ENCODE assay signal across 12 cellular contexts in the genomic region with DNA sequence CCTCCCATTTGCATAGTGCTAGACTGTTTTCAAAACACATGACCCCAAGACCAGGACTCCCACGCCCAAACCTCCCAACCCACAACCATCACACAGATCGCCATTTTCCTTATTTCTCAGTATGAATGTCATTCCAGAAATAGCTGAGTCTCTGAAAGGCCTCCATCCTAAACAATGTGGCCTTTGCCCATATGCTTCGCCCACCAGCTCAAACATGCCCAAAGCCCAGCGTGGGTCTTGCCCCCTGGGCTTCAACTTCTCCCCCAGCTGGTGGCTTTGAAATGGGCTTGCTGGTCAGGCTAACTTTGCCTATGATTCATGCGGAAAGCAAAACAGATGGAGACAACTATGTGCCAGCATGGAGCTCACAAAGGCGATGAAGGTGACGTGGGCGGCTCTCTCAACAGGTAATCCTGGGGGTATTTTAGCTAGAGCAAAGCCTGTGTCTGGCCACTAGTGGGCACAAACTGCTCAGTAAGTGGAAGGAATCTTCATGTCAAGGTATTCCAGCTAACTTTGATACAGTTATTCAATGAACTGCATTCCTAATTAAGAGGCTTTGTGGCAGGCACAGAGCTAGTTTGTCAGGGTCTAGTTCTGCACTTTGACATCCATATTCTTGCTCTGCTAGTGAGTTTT. TPM values are rescaled to one million over a fixed set of nuclear protein-coding genes. Genes with fewer than 3 reads are reported as not detected.
DNase-seq lines count a peak whose midpoint lies in the region; ATAC-seq and TF ChIP-seq lines count a peak whose summit lies in the region.
"Had no signal": no experiment of that assay in that cellular context is flagged by ENCODE, and none has a peak within 500 bp of the region (broad histone marks: within the 10 kb centered on the region; RNA-seq: fewer than 3 reads in every experiment).

No MANE protein-coding gene starts in this region.

- H3K4me1 Mint-ChIP-seq in T-helper 17 cell: no peaks in the 10 kb centered on the region
- H3K4me1 Mint-ChIP-seq: naive B cell had no signal

- no peak overlapping the region for H3K27ac Mint-ChIP-seq in T-helper 17 cell
- H3K27ac Mint-ChIP-seq: naive B cell had no signal

- H3K27me3 ChIP-seq in heart left ventricle: no peaks in the 10 kb centered on the region
- no peaks in the 10 kb centered on the region for H3K27me3 ChIP-seq in adrenal gland
- no peaks in the 10 kb centered on the region for H3K27me3 ChIP-seq in right cardiac atrium (ENCODE audit: control insufficient read depth, insufficient read depth)
- H3K27me3 ChIP-seq in tibial nerve: no peaks in the 10 kb centered on the region
- H3K27me3 ChIP-seq: BLaER1 treated with 17β-estradiol and CSF1 and Interleukin-3, amounts not matched to agents 10 nM and 100 nM; SJSA1 had no signal

- H3K27ac ChIP-seq in heart left ventricle: peak overlapping the region in 11 of 12 donors; percentile 43 to 81 (median 65)
- peak overlapping the region in 3 of 5 donors; percentile 41 to 55 (median 42) for H3K27ac ChIP-seq in adrenal gland
- peak overlapping the region; percentile 69 for H3K27ac ChIP-seq in right cardiac atrium (ENCODE audit: low read length)
- H3K27ac ChIP-seq in tibial nerve: peak overlapping the region in 2 of 4 donors; percentile 55 to 100
- H3K27ac ChIP-seq: BLaER1 treated with 17β-estradiol and CSF1 and Interleukin-3, amounts not matched to agents 10 nM and 100 nM; SJSA1 had no signal

- no peak overlapping the region for H3K4me3 Mint-ChIP-seq in T-helper 17 cell
- H3K4me3 Mint-ChIP-seq: naive B cell had no signal

- ATAC-seq in heart left ventricle (no peak), left ventricle myocardium superior (no peak), right cardiac atrium (no peak), T-helper 17 cell (no peak)
- ATAC-seq: esophagus mucosa had no signal

- no peak overlapping the region for H3K4me3 ChIP-seq in heart left ventricle
- no peak overlapping the region for H3K4me3 ChIP-seq in adrenal gland
- H3K4me3 ChIP-seq in right cardiac atrium (ENCODE audit: low read length): no peak overlapping the region
- peak overlapping the region in 1 of 4 donors; percentile 33 for H3K4me3 ChIP-seq in tibial nerve
- H3K4me3 ChIP-seq: BLaER1 treated with 17β-estradiol and CSF1 and Interleukin-3, amounts not matched to agents 10 nM and 100 nM; SJSA1 had no signal

- intact Hi-C loops in heart left ventricle (cut with DNase I): no loop called here
- intact Hi-C loops in left ventricle myocardium superior (cut with micrococcal nuclease): no loop called here
- intact Hi-C loops in adrenal gland (cut with DNase I): no loop called here
- intact Hi-C loops in right cardiac atrium (cut with DNase I): no loop called here

- DNase-seq in heart left ventricle (no peak), left ventricle myocardium superior (no peak), adrenal gland (no peak), right cardiac atrium (no peak), tibial nerve (ENCODE audit: low spot score in 2 of 2) (no peak), T-helper 17 cell (no peak), OCI-M2 (lab: John Stamatoyannopoulos, UW; ENCODE audit: unreplicated experiment) (no peak)
- no peak for DNase-seq in stimulated activated CD4-positive, alpha-beta T cell treated with anti-CD3 and anti-CD28 coated beads, Interleukin-2, amount 100 ng/mL, for 48 hours
- DNase-seq: naive B cell had no signal

- peaks cover 0 to 79% (median 55%) of the 10 kb centered on the region in 9 donors for H3K36me3 ChIP-seq in heart left ventricle
- peaks cover 0 to 27% of the 10 kb centered on the region in 2 donors for H3K36me3 ChIP-seq in adrenal gland (replicated peaks in 1 of 2)
- peaks cover 0 to 76% (median 0%) of the 10 kb centered on the region in 3 donors for H3K36me3 ChIP-seq in tibial nerve

- H3K9me3 ChIP-seq in heart left ventricle (peaks cover 0 to 4% (median 0%) of the 10 kb centered on the region in 12 donors), adrenal gland (replicated peaks in 1 of 3) (peaks cover 0 to 2% (median 0%) of the 10 kb centered on the region in 3 donors), right cardiac atrium (ENCODE audit: control insufficient read depth, low read length) (no peaks in the 10 kb centered on the region), tibial nerve (peaks cover 0 to under 1% (median 0%) of the 10 kb centered on the region in 4 donors), T-helper 17 cell (ENCODE audit: control insufficient read depth, low read length, poor library complexity, severe bottlenecking) (no peaks in the 10 kb centered on the region)
- H3K9me3 ChIP-seq: SJSA1 had no signal

- H3K4me1 ChIP-seq in heart left ventricle: peaks cover 5 to 84% (median 69%) of the 10 kb centered on the region in 12 donors
- H3K4me1 ChIP-seq in adrenal gland (replicated peaks in 1 of 2): peaks cover 10 to 27% of the 10 kb centered on the region in 2 donors
- peaks cover 21% of the 10 kb centered on the region for H3K4me1 ChIP-seq in right cardiac atrium (ENCODE audit: control insufficient read depth, insufficient read depth, low read length)
- H3K4me1 ChIP-seq in tibial nerve: peaks cover 0 to 89% (median 62%) of the 10 kb centered on the region in 4 donors
- H3K4me1 ChIP-seq: SJSA1 had no signal

- WGBS in heart left ventricle, 4 donors: 94% methylated on average over 8 of the region's 8 CpGs
- WGBS in adrenal gland, 4 donors: 91 to 95% (median 94%) methylated on average over 8 of the region's 8 CpGs
- 92% methylated on average over 8 of the region's 8 CpGs for WGBS in right cardiac atrium
- 43 to 71% methylated on average over 8 of the region's 8 CpGs for WGBS in tibial nerve, 2 donors

- TF ChIP-seq CTCF in heart left ventricle (IDR thresholded peaks at IDR 0.05) (peak in 6 of 12 donors; percentile 12 to 37 (median 24)), adrenal gland (IDR thresholded peaks at IDR 0.05) (no peak), tibial nerve (IDR thresholded peaks at IDR 0.05) (peak in 3 of 5 experiments; percentile 5 to 21 (median 12))

- peaks cover 4% of the 10 kb centered on the region for H3K36me3 Mint-ChIP-seq in T-helper 17 cell (ENCODE audit: low read depth)
- H3K36me3 Mint-ChIP-seq: naive B cell had no signal

- no peak for TF ChIP-seq POLR2A in heart left ventricle (IDR thresholded peaks at IDR 0.05)
- TF ChIP-seq POLR2A in adrenal gland (IDR thresholded peaks at IDR 0.05): no peak
- no peak for TF ChIP-seq POLR2A in tibial nerve (IDR thresholded peaks at IDR 0.05)

- TF ChIP-seq EP300 in tibial nerve (IDR thresholded peaks at IDR 0.05): peak in 1 of 2 donors; percentile 75

- H3K27me3 Mint-ChIP-seq in T-helper 17 cell: peaks cover 8% of the 10 kb centered on the region

RNA-seq across cellular contexts. Expression of a gene that starts 17.1 kb away (rescaled TPM):
- total RNA-seq in heart left ventricle (100 to 1,000 TPM; 133 to 421 (median 186) TPM), left ventricle myocardium superior (179 TPM), adrenal gland (100 to 1,000 TPM in 2 of 8 donors, 10 to 100 TPM in 6; 35.7 to 142 (median 91.7) TPM), right cardiac atrium (100 to 1,000 TPM; 116 to 137 (median 123) TPM), tibial nerve (1,000 to 10,000 TPM in 3 of 4 donors, 100 to 1,000 TPM in 1; 784 to 3,019 (median 2,270) TPM), T-helper 17 cell (not detected)
- polyA plus RNA-seq in heart left ventricle (100 to 1,000 TPM in 1 of 2 donors, 10 to 100 TPM in 1; 92.2 to 220 TPM), adrenal gland (10 to 100 TPM; 17.1 to 54.1 (median 45.6) TPM), right cardiac atrium (127 TPM)

Comparison
In these comparisons a context has a peak if more than half of its experiments do, and no peak if none do; other contexts are left out.
1. CTCF ChIP-seq: peak in tibial nerve (3 of 5); none in adrenal gland (0 of 6).
2. RNA of a gene that starts 17.1 kb away (total RNA-seq): 784 to 3,019 TPM in tibial nerve, 133 to 421 TPM in heart left ventricle, 179 TPM in left ventricle myocardium superior (single experiment), 116 to 137 TPM in right cardiac atrium and 35.7 to 142 TPM in adrenal gland; not detected in T-helper 17 cell; every median in the first group is over 10 times any median in the second.